ENCODE assay signal across 21 cellular contexts in genomic region chr7:158926348-158926747, GRCh38.
"Had no signal": no experiment of that assay in that cellular context is flagged by ENCODE, and none has a peak within 500 bp of the region (broad histone marks: within the 10 kb centered on the region; RNA-seq: fewer than 3 reads in every experiment).

No MANE protein-coding gene starts in this region.

- H2AFZ ChIP-seq: hepatocyte had no signal

- H3K27me3 ChIP-seq: esophagus muscularis mucosa, foreskin keratinocyte, gastroesophageal sphincter, heart left ventricle, hepatocyte had no signal

- H3K4me1 ChIP-seq: esophagus muscularis mucosa, foreskin keratinocyte, gastroesophageal sphincter, lower lobe of right lung had no signal

- H3K4me2 ChIP-seq: hepatocyte had no signal

- DNase-seq: effector CD8-positive, alpha-beta T cell; effector memory CD8-positive, alpha-beta T cell; endodermal cell; foreskin keratinocyte; heart left ventricle; hypothalamus; immature natural killer cell; islet precursor cell; kidney; kidney glomerular epithelial cell; left colon; left ventricle myocardium inferior; lower lobe of right lung; mesenchymal stem cell; mucosa of descending colon; naive B cell had no signal

- ATAC-seq: effector memory CD8-positive, alpha-beta T cell; foreskin keratinocyte; gastroesophageal sphincter; heart left ventricle; left colon; left lobe of liver; lower lobe of right lung; mucosa of descending colon had no signal

- H3K27ac ChIP-seq: coronary artery, esophagus muscularis mucosa, foreskin keratinocyte, gastroesophageal sphincter, heart left ventricle, hepatocyte, left ventricle myocardium inferior, lower lobe of right lung had no signal

- H3K9me3 ChIP-seq: esophagus muscularis mucosa, gastroesophageal sphincter, heart left ventricle, left ventricle myocardium inferior, lower lobe of right lung, mucosa of descending colon had no signal

- H3K4me3 ChIP-seq: coronary artery, esophagus muscularis mucosa, gastroesophageal sphincter, heart left ventricle, hepatocyte, left ventricle myocardium inferior, lower lobe of right lung, mucosa of descending colon had no signal

- H3K79me2 ChIP-seq: hepatocyte had no signal
